ENCODE assay signal across 28 cellular contexts in the genomic region with DNA sequence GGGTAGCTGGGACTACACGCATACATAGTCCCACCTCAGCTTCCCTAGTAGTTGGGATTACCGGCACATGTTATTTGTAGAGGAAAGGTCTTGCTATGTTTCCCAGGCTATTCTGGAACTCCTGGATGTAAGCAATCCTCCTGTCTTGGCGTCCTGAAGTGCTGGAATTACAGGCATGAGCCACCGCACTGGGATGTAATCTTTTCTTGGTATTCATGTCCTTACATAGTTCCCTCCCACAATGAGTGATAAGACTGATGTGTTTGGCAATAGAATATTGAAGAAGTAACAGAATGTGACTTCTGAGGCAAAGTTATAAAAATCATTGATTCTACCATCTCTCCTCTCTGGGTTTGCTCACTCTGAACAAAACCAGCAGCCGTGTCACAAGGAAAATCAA.
"Had no signal": no experiment of that assay in that cellular context is flagged by ENCODE, and none has a peak within 500 bp of the region (broad histone marks: within the 10 kb centered on the region; RNA-seq: fewer than 3 reads in every experiment).

No MANE protein-coding gene starts in this region.

- H3K27ac ChIP-seq: left lung, lower lobe of right lung, pancreas, prostate gland, skin epidermis, stomach, testis, thyroid gland, transverse colon, upper lobe of right lung, uterus had no signal

- ATAC-seq: left colon; left lung; lower lobe of right lung; naive thymus-derived CD8-positive, alpha-beta T cell; pancreas; right cardiac atrium; sciatic nerve; stimulated activated naive B cell treated with anti-CD40 and anti-IgM and Interleukin-4, amounts not matched to agents 10 μg/mL and 1 μg/mL and 100 μg/mL, for 72 hours; stimulated activated naive CD8-positive, alpha-beta T cell treated with anti-CD3 and anti-CD28 coated beads, Interleukin-15, Interleukin-2, amounts not matched to agents 100 U/mL and 50 U/mL, for 24 hours; upper lobe of right lung had no signal

- H3K4me3 ChIP-seq: left lung, lower lobe of right lung, pancreas, prostate gland, skin epidermis, stomach, testis, thyroid gland, transverse colon, upper lobe of right lung, uterus had no signal

- H3K36me3 ChIP-seq: left lung, lower lobe of right lung, pancreas, prostate gland, stomach, thyroid gland, transverse colon, upper lobe of right lung, uterus had no signal

- H3K9me3 ChIP-seq: left lung, lower lobe of right lung, pancreas, prostate gland, stomach, testis, thyroid gland, transverse colon, upper lobe of right lung, uterus had no signal

- H3K4me1 ChIP-seq: left lung, lower lobe of right lung, prostate gland, stomach, testis, thyroid gland, transverse colon, upper lobe of right lung, uterus had no signal

- H3K27me3 ChIP-seq: left lung, pancreas, stomach, testis, thyroid gland, transverse colon, upper lobe of right lung, uterus had no signal

- DNase-seq: hypothalamus; immature natural killer cell; kidney; left colon; left lung; lower lobe of right lung; mammary epithelial cell; mesenchymal stem cell; naive thymus-derived CD8-positive, alpha-beta T cell; pancreas; posterior cingulate gyrus; retina; right cardiac atrium; stimulated activated CD4-positive, alpha-beta T cell treated with anti-CD3 and anti-CD28 coated beads, Interleukin-12 subunit alpha, Interleukin-12 subunit beta, amount 100 ng/mL, for 4 hours; stimulated activated CD4-positive, alpha-beta T cell treated with anti-CD3 and anti-CD28 coated beads, Interleukin-15, amount 100 ng/mL, for 24 hours; stimulated activated CD4-positive, alpha-beta T cell treated with anti-CD3 and anti-CD28 coated beads, Interleukin-2, amount 100 ng/mL, for 24 hours; stimulated activated CD4-positive, alpha-beta T cell treated with anti-CD3 and anti-CD28 coated beads, Interleukin-4, amount 100 ng/mL, for 1 hour; stimulated activated naive B cell treated with anti-CD40 and anti-IgM and Interleukin-4, amounts not matched to agents 10 μg/mL and 1 μg/mL and 100 μg/mL, for 72 hours; stimulated activated naive CD8-positive, alpha-beta T cell treated with anti-CD3 and anti-CD28 coated beads, Interleukin-15, Interleukin-2, amounts not matched to agents 100 U/mL and 50 U/mL, for 24 hours; stomach; testis; thyroid gland; transverse colon; upper lobe of right lung; uterus had no signal
